14 cellular contexts compared by ENCODE assay signal in genomic region chr16:29318037-29318436, GRCh38.
DNase-seq lines count a peak whose midpoint lies in the region; ATAC-seq, FAIRE-seq and TF ChIP-seq lines count a peak whose summit lies in the region.
"Had no signal": no experiment of that assay in that cellular context is flagged by ENCODE, and none has a peak within 500 bp of the region (broad histone marks: within the 10 kb centered on the region; RNA-seq: fewer than 3 reads in every experiment).

No MANE protein-coding gene starts in this region.

- TF ChIP-seq CTCF in heart right ventricle (IDR thresholded peaks at IDR 0.05) (no peak), astrocyte (IDR thresholded peaks at IDR 0.05; ENCODE audit: insufficient read depth, low read depth, low read length) (peak; percentile 15), left lung (IDR thresholded peaks at IDR 0.05) (no peak), upper lobe of right lung (IDR thresholded peaks at IDR 0.05) (peak; percentile 50)

- no peak overlapping the region for H3K4me3 Mint-ChIP-seq in astrocyte (ENCODE audit: unreplicated experiment)
- no peak overlapping the region for H3K4me3 Mint-ChIP-seq in activated T-helper 1 cell treated with anti-CD3 and anti-CD28 coated beads, Interleukin-12 subunit alpha, Interleukin-12 subunit beta, Interleukin-2, Interleukin-4 antibody, amounts not matched to agents 30 ng/mL and 10 ng/mL and 1 ng/mL, durations not matched to agents 14 hours and 24 hours and 36 hours

- no peak for FAIRE-seq in astrocyte (lab: Jason Lieb, UNC)

- H3K4me2 ChIP-seq in astrocyte (ENCODE audit: low read length), result peak overlapping the region; percentile 66

- no peak overlapping the region for H2AFZ ChIP-seq in astrocyte (ENCODE audit: low read depth, low read length)

- peaks cover 22% of the 10 kb centered on the region for H3K4me1 Mint-ChIP-seq in astrocyte (ENCODE audit: low read depth, unreplicated experiment)
- H3K4me1 Mint-ChIP-seq in activated T-helper 1 cell treated with anti-CD3 and anti-CD28 coated beads, Interleukin-12 subunit alpha, Interleukin-12 subunit beta, Interleukin-2, Interleukin-4 antibody, amounts not matched to agents 30 ng/mL and 10 ng/mL and 1 ng/mL, durations not matched to agents 14 hours and 24 hours and 36 hours (ENCODE audit: low read depth), result no peaks in the 10 kb centered on the region

- intact Hi-C loops in left ventricle myocardium superior (cut with micrococcal nuclease), result no loop called here
- intact Hi-C loops in heart right ventricle (cut with DNase I), result loop anchor here in 1 of 10 donors (10.0 kb wide), 1 partner anchor 203 kb away; no protein-coding TSS in a partner anchor
- intact Hi-C loops in left lung (cut with DNase I), result no loop called here
- intact Hi-C loops in upper lobe of right lung (cut with DNase I), result no loop called here
- intact Hi-C loops in activated T-helper 1 cell treated with anti-CD3 and anti-CD28 coated beads, Interleukin-12 subunit alpha, Interleukin-12 subunit beta, Interleukin-2, Interleukin-4 antibody, amounts not matched to agents 30 ng/mL and 10 ng/mL and 1 ng/mL, durations not matched to agents 14 hours and 24 hours and 36 hours (cut with micrococcal nuclease), result no loop called here

- no peaks in the 10 kb centered on the region for H3K79me2 ChIP-seq in astrocyte (ENCODE audit: insufficient read depth, low read length)

- H3K27me3 Mint-ChIP-seq in astrocyte (ENCODE audit: low read depth, unreplicated experiment), result peaks cover 27% of the 10 kb centered on the region
- no peaks in the 10 kb centered on the region for H3K27me3 Mint-ChIP-seq in activated T-helper 1 cell treated with anti-CD3 and anti-CD28 coated beads, Interleukin-12 subunit alpha, Interleukin-12 subunit beta, Interleukin-2, Interleukin-4 antibody, amounts not matched to agents 30 ng/mL and 10 ng/mL and 1 ng/mL, durations not matched to agents 14 hours and 24 hours and 36 hours (ENCODE audit: insufficient read depth)
- H3K27me3 Mint-ChIP-seq: IgD-negative memory B cell had no signal

- H3K4me1 ChIP-seq in heart right ventricle (peaks cover 4 to 47% (median 17%) of the 10 kb centered on the region in 9 donors), astrocyte (ENCODE audit: insufficient read depth, low read length) (peaks cover 11% of the 10 kb centered on the region), left lung (peaks cover 0 to 19% of the 10 kb centered on the region in 2 donors), upper lobe of right lung (peaks cover 4% of the 10 kb centered on the region)
- H3K4me1 ChIP-seq: tibial artery had no signal

- DNase-seq in left ventricle myocardium superior (no peak), heart right ventricle (no peak), astrocyte (ENCODE audit: low read depth) (no peak), left lung (peak in 1 of 2 donors; percentile 58), upper lobe of right lung (no peak), cortex of kidney (lab: John Stamatoyannopoulos, UW) (no peak)
- DNase-seq in activated T-helper 1 cell treated with anti-CD3 and anti-CD28 coated beads, Interleukin-12 subunit alpha, Interleukin-12 subunit beta, Interleukin-2, Interleukin-4 antibody, amounts not matched to agents 30 ng/mL and 10 ng/mL and 1 ng/mL, durations not matched to agents 14 hours and 24 hours and 36 hours (ENCODE audit: low spot score), result no peak
- DNase-seq: activated gamma-delta T cell treated with Interleukin-2 at 50 U/mL for 16 hours; NCI-H1694 treated with DMSO at 0.1 percent for 48 hours; NCI-H524 treated with DMSO at 0.1 percent for 48 hours; stimulated activated CD4-positive, alpha-beta T cell treated with anti-CD3 and anti-CD28 coated beads, Interleukin-15, amount 100 ng/mL, for 24 hours had no signal

- no peaks in the 10 kb centered on the region for H4K20me1 ChIP-seq in astrocyte (ENCODE audit: insufficient read depth, low read length)

- no peaks in the 10 kb centered on the region for H3K9me3 ChIP-seq in heart right ventricle
- H3K9me3 ChIP-seq in astrocyte (ENCODE audit: insufficient read depth, low read depth, low read length), result no peaks in the 10 kb centered on the region
- H3K9me3 ChIP-seq in left lung, result no peaks in the 10 kb centered on the region
- no peaks in the 10 kb centered on the region for H3K9me3 ChIP-seq in upper lobe of right lung
- H3K9me3 ChIP-seq: tibial artery had no signal

- H3K27ac Mint-ChIP-seq in astrocyte (ENCODE audit: unreplicated experiment), result no peak overlapping the region
- H3K27ac Mint-ChIP-seq in activated T-helper 1 cell treated with anti-CD3 and anti-CD28 coated beads, Interleukin-12 subunit alpha, Interleukin-12 subunit beta, Interleukin-2, Interleukin-4 antibody, amounts not matched to agents 30 ng/mL and 10 ng/mL and 1 ng/mL, durations not matched to agents 14 hours and 24 hours and 36 hours, result no peak overlapping the region

- H3K27ac ChIP-seq in heart right ventricle (peak overlapping the region in 5 of 10 donors; percentile 2 to 43 (median 40)), astrocyte (ENCODE audit: low read depth, low read length) (peak overlapping the region; percentile 33), left lung (peak overlapping the region; percentile 4 to 50), upper lobe of right lung (no peak overlapping the region)
- H3K27ac ChIP-seq: tibial artery had no signal

- ATAC-seq in left ventricle myocardium superior (peak; percentile 31), heart right ventricle (no peak), left lung (peak; percentile 54), upper lobe of right lung (peak; percentile 49), HG03196 (IDR thresholded peaks at IDR 0.05; ENCODE audit: unreplicated experiment) (no peak)

- H3K9ac ChIP-seq in astrocyte (ENCODE audit: low read length), result peak overlapping the region; percentile 54

- H3K9me3 Mint-ChIP-seq in astrocyte (ENCODE audit: unreplicated experiment), result no peaks in the 10 kb centered on the region
- H3K9me3 Mint-ChIP-seq in activated T-helper 1 cell treated with anti-CD3 and anti-CD28 coated beads, Interleukin-12 subunit alpha, Interleukin-12 subunit beta, Interleukin-2, Interleukin-4 antibody, amounts not matched to agents 30 ng/mL and 10 ng/mL and 1 ng/mL, durations not matched to agents 14 hours and 24 hours and 36 hours, result no peaks in the 10 kb centered on the region
- H3K9me3 Mint-ChIP-seq: IgD-negative memory B cell had no signal

- WGBS in heart right ventricle, 2 donors, result 72 to 97% methylated on average over 16 of the region's 16 CpGs

- H3K36me3 Mint-ChIP-seq in astrocyte (ENCODE audit: low read depth, unreplicated experiment), result no peaks in the 10 kb centered on the region
- no peaks in the 10 kb centered on the region for H3K36me3 Mint-ChIP-seq in activated T-helper 1 cell treated with anti-CD3 and anti-CD28 coated beads, Interleukin-12 subunit alpha, Interleukin-12 subunit beta, Interleukin-2, Interleukin-4 antibody, amounts not matched to agents 30 ng/mL and 10 ng/mL and 1 ng/mL, durations not matched to agents 14 hours and 24 hours and 36 hours (ENCODE audit: low read depth)

- H3K27me3 ChIP-seq in heart right ventricle, result no peaks in the 10 kb centered on the region
- no peaks in the 10 kb centered on the region for H3K27me3 ChIP-seq in astrocyte (ENCODE audit: insufficient read depth, low read length)
- no peaks in the 10 kb centered on the region for H3K27me3 ChIP-seq in left lung
- H3K27me3 ChIP-seq in upper lobe of right lung, result no peaks in the 10 kb centered on the region
- H3K27me3 ChIP-seq: tibial artery had no signal

- no peak overlapping the region for H3K4me3 ChIP-seq in heart right ventricle
- no peak overlapping the region for H3K4me3 ChIP-seq in astrocyte (ENCODE audit: insufficient read depth, low read depth, low read length)
- no peak overlapping the region for H3K4me3 ChIP-seq in left lung
- no peak overlapping the region for H3K4me3 ChIP-seq in upper lobe of right lung
- H3K4me3 ChIP-seq: tibial artery had no signal

- H3K36me3 ChIP-seq in heart right ventricle (peaks cover 0 to 7% (median 0%) of the 10 kb centered on the region in 9 donors), astrocyte (ENCODE audit: insufficient read depth, low read length) (no peaks in the 10 kb centered on the region), left lung (no peaks in the 10 kb centered on the region), upper lobe of right lung (no peaks in the 10 kb centered on the region)
- H3K36me3 ChIP-seq: tibial artery had no signal

Comparison
In these comparisons a context has a peak if more than half of its experiments do, and no peak if none do; other contexts are left out.
1. ATAC-seq: peak in left ventricle myocardium superior (single experiment), left lung (single experiment) and upper lobe of right lung (single experiment); none in heart right ventricle (0 of 8) and HG03196 (single experiment).
2. CTCF ChIP-seq: peak in astrocyte (single experiment) and upper lobe of right lung (single experiment); none in heart right ventricle (0 of 9) and left lung (0 of 2).